Comparison of ENCODE assay signal across 22 cellular contexts in genomic region chrX:39574178-39574577, GRCh38.
"Had no signal": no experiment of that assay in that cellular context is flagged by ENCODE, and none has a peak within 500 bp of the region (broad histone marks: within the 10 kb centered on the region; RNA-seq: fewer than 3 reads in every experiment).

No MANE protein-coding gene starts in this region.

- DNase-seq: activated CD4-positive, alpha-beta T cell treated with anti-CD3 and anti-CD28 coated beads, Interleukin-2, amount 10 ng/mL, durations not matched to agents 7 days and 5 days; activated CD4-positive, CD25-positive, alpha-beta regulatory T cell treated with anti-CD3 and anti-CD28 coated beads, Interleukin-2, amount 50 U/mL, for 72 hours; activated naive CD4-positive, alpha-beta T cell; activated T-cell treated with anti-CD3 and anti-CD28 coated beads, Interleukin-2, amount 50 U/mL, for 1 hour; adrenal gland; central memory CD4-positive, alpha-beta T cell; dermis blood vessel endothelial cell; effector CD8-positive, alpha-beta T cell; erythroblast; foreskin fibroblast; kidney; naive thymus-derived CD4-positive, alpha-beta T cell; sigmoid colon; stimulated activated CD4-positive, alpha-beta T cell treated with anti-CD3 and anti-CD28 coated beads, Interleukin-2, amount 100 ng/mL, for 48 hours; stimulated activated CD8-positive, alpha-beta memory T cell treated with anti-CD3 and anti-CD28 coated beads, Interleukin-4, amount 100 ng/mL, for 48 hours; stimulated activated naive B cell treated with anti-CD40 and anti-IgM and Interleukin-4, amounts not matched to agents 10 μg/mL and 1 μg/mL and 100 μg/mL, for 72 hours; transverse colon; WERI-Rb-1 had no signal

- H3K4me1 ChIP-seq: adrenal gland, sigmoid colon, transverse colon had no signal

- H3K27ac ChIP-seq: adrenal gland, sigmoid colon, transverse colon, WERI-Rb-1 had no signal

- ATAC-seq: left lobe of liver; naive thymus-derived CD4-positive, alpha-beta T cell; stimulated activated naive B cell treated with anti-CD40 and anti-IgM and Interleukin-4, amounts not matched to agents 10 μg/mL and 1 μg/mL and 100 μg/mL, for 72 hours had no signal

- H3K9me3 ChIP-seq: adrenal gland, sigmoid colon, transverse colon had no signal

- H3K36me3 ChIP-seq: adrenal gland, sigmoid colon, transverse colon, WERI-Rb-1 had no signal

- H3K4me3 ChIP-seq: adrenal gland, lung, sigmoid colon, transverse colon had no signal

- H3K27me3 ChIP-seq: sigmoid colon, transverse colon had no signal

- FAIRE-seq: TTC549, urothelium cell line had no signal
